Comparison of ENCODE assay signal across 35 cellular contexts in the genomic region with DNA sequence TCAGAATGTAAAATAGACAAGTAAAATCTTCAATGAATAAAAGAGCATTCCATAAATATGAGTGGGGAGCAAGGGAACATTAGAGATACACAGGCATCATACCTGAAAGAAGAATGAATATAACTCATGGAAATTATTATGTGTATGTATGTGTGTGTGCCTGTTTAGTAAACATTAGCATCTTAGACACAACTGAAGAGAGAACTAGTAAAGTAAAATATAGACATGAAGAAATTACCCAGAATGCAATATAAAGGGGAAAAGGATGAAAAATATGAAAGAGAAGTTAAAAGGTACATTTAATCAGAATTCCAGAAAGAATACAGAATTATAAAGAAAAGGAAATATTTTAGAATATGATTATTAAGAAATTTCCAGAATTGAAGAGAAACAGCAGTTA.
"Had no signal": no experiment of that assay in that cellular context is flagged by ENCODE, and none has a peak within 500 bp of the region (broad histone marks: within the 10 kb centered on the region; RNA-seq: fewer than 3 reads in every experiment).

No MANE protein-coding gene starts in this region.

- H3K27me3 ChIP-seq: MG63 had no signal

- H3K9ac ChIP-seq: KMS-11 had no signal

- H3K4me3 ChIP-seq: MG63 had no signal

- H3K27ac ChIP-seq: KMS-11 had no signal

- H3K4me2 ChIP-seq: KMS-11 had no signal

- DNase-seq: Karpas-422, Kasumi-1, KG1, MG63, MM.1S, MV-4-11, NCI-H1048, NCI-H1092, NCI-H1092 treated with DMSO at 0.1 percent for 48 hours, NCI-H1105, NCI-H1105 treated with DMSO at 0.1 percent for 48 hours, NCI-H1417, NCI-H1417 treated with DMSO at 0.1 percent for 48 hours, NCI-H1436, NCI-H1436 treated with DMSO at 0.1 percent for 48 hours, NCI-H146, NCI-H1694, NCI-H1694 treated with DMSO at 0.1 percent for 48 hours, NCI-H187, NCI-H187 treated with DMSO at 0.1 percent for 48 hours, NCI-H1930, NCI-H2029, NCI-H2029 treated with DMSO at 0.1 percent for 48 hours, NCI-H2081, NCI-H2081 treated with DMSO at 0.1 percent for 48 hours, NCI-H2107, NCI-H2171, NCI-H2171 treated with DMSO at 0.1 percent for 48 hours, NCI-H2227 treated with DMSO at 0.1 percent for 48 hours, NCI-H226, NCI-H345, NCI-H446, NCI-H446 treated with DMSO at 0.1 percent for 48 hours, NCI-H510A had no signal
